ENCODE assay signal across 17 cellular contexts in genomic region chr12:13596714-13597113, GRCh38.
"Had no signal": no experiment of that assay in that cellular context is flagged by ENCODE, and none has a peak within 500 bp of the region (broad histone marks: within the 10 kb centered on the region; RNA-seq: fewer than 3 reads in every experiment).

No MANE protein-coding gene starts in this region.

- H3K9ac ChIP-seq: SK-N-SH had no signal

- ATAC-seq: Panc1, PC-3 had no signal

- H3K27ac ChIP-seq: RWPE1 had no signal

- H3K9me3 ChIP-seq: SK-N-SH had no signal

- DNase-seq: KBM-7; MV-4-11; NCI-H1048; NCI-H1417; NCI-H1436 treated with DMSO at 0.1 percent for 48 hours; NCI-H187 treated with DMSO at 0.1 percent for 48 hours; NCI-H2029 treated with DMSO at 0.1 percent for 48 hours; NCI-H2171 treated with DMSO at 0.1 percent for 48 hours; NCI-H2227 treated with DMSO at 0.1 percent for 48 hours; NCI-H774; NK-92 treated with Interleukin-12 subunit alpha and Interleukin-12 subunit beta, amount 100 ng/mL, for 24 hours; PC-3; SHP77; SK-N-SH; SW 1271 had no signal

- H3K4me2 ChIP-seq: SK-N-SH had no signal
